8 cellular contexts compared by ENCODE assay signal in the genomic region with DNA sequence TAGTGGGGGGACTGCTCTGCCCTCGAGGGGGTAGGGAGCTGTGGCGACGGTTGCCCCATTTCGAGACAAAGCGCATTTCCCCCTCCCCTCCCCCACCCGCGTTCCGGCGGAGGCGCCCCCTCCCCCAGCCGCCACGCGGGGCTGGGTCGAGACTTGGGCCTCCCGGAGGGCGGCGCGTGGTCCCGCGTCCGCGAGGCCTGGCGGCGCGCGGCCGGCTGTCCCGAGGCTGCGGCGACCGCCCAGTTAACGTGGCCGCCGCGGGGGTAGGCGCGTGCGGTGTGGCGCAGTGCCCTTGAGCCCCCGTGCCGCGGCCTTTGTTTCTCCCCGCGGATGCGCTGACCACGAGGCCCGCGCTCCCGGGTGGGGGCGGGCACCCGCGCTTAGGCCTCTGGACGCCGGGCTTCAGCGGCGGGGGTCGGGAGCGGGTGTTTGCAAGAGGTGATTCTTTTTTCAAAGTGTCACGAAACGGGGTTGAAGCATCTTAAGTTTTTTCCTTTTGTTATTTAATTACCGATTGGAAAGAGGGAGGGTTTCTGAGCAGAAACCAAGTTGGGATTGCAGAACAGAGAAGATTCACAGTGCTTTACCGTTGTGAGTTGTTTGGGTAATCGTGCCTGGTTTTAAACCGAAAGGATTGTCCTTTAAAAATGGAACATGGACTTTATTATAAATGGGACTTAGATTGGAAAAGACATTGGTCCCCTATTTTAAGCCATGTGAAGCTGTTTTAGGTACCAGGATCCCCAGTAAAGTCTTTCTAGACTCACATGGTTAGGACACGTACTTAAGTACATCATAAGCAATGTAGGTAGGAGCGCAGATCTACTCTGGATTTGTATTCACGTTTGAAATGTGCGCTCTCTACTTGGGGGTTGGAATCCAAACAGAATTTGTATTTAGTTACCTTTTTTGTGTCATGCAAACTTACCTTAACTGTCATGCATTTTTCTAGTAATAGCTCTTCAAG. TPM values are rescaled to one million over a fixed set of nuclear protein-coding genes. Genes with fewer than 3 reads are reported as not detected.
DNase-seq lines count a peak whose midpoint lies in the region; ATAC-seq and TF ChIP-seq lines count a peak whose summit lies in the region.

No MANE protein-coding gene starts in this region.

- peaks cover 5% of the 10 kb centered on the region for H3K27me3 Mint-ChIP-seq in T-helper 2 cell treated with Interferon-gamma antibody and Interleukin-4, amounts not matched to agents 5 μg/mL and 100 μg/mL, for 36 hours (ENCODE audit: low read depth)
- H3K27me3 Mint-ChIP-seq in brain (peaks cover 21% of the 10 kb centered on the region), immature natural killer cell (ENCODE audit: low read depth in 3 of 3) (peaks cover 29 to 41% (median 40%) of the 10 kb centered on the region in 3 donors)

- H3K36me3 ChIP-seq in skeletal muscle tissue (ENCODE audit: control insufficient read depth in 3 of 3, insufficient read depth in 3 of 3, low read length in 3 of 3) = peaks cover 5 to 21% (median 14%) of the 10 kb centered on the region in 3 donors

- peaks cover 71% of the 10 kb centered on the region for H3K36me3 Mint-ChIP-seq in T-helper 2 cell treated with Interferon-gamma antibody and Interleukin-4, amounts not matched to agents 5 μg/mL and 100 μg/mL, for 36 hours (ENCODE audit: low read depth)
- H3K36me3 Mint-ChIP-seq in brain (peaks cover 69% of the 10 kb centered on the region), immature natural killer cell (peaks cover 14 to 32% (median 26%) of the 10 kb centered on the region in 3 donors)

- DNase-seq in NCI-H1417 (lab: John Stamatoyannopoulos, UW) (peak; percentile 49 to 90 (median 85)), NCI-H1417 treated with DMSO at 0.1 percent for 48 hours (lab: John Stamatoyannopoulos, UW) (no peak), immature natural killer cell (peak in 1 of 3 donors; percentile 64), NCI-H510A treated with DMSO at 0.1 percent for 48 hours (lab: John Stamatoyannopoulos, UW) (no peak)
- DNase-seq in T-helper 2 cell treated with Interferon-gamma antibody and Interleukin-4, amounts not matched to agents 5 μg/mL and 100 μg/mL, for 36 hours (ENCODE audit: low spot score) = peak; percentile 49

- H3K27ac Mint-ChIP-seq in T-helper 2 cell treated with Interferon-gamma antibody and Interleukin-4, amounts not matched to agents 5 μg/mL and 100 μg/mL, for 36 hours = peak overlapping the region; percentile 88
- peak overlapping the region; percentile 91 to 98 (median 96) for H3K27ac Mint-ChIP-seq in brain
- peak overlapping the region; percentile 85 to 100 (median 90) for H3K27ac Mint-ChIP-seq in immature natural killer cell

- TF ChIP-seq CTCF in brain (conservative IDR thresholded peaks at IDR 0.05) = no peak

- peak overlapping the region; percentile 75 to 100 (median 88) for H3K4me3 ChIP-seq in skeletal muscle tissue (ENCODE audit: low read length in 3 of 3)

- peak overlapping the region; percentile 89 to 96 (median 95) for H3K9ac ChIP-seq in skeletal muscle tissue (ENCODE audit: low read depth in 1 of 3, low read length in 3 of 3)

- no peaks in the 10 kb centered on the region for H3K9me3 ChIP-seq in skeletal muscle tissue (ENCODE audit: control insufficient read depth in 3 of 3, low read length in 3 of 3)

- peaks cover 10 to 28% (median 15%) of the 10 kb centered on the region in 3 donors for H3K4me1 ChIP-seq in skeletal muscle tissue (ENCODE audit: control insufficient read depth in 3 of 3, insufficient read depth in 3 of 3, low read length in 3 of 3)

- no peaks in the 10 kb centered on the region for H3K9me3 Mint-ChIP-seq in T-helper 2 cell treated with Interferon-gamma antibody and Interleukin-4, amounts not matched to agents 5 μg/mL and 100 μg/mL, for 36 hours
- peaks cover 0 to 14% (median 2%) of the 10 kb centered on the region in 5 experiments for H3K9me3 Mint-ChIP-seq in brain
- H3K9me3 Mint-ChIP-seq in immature natural killer cell = peaks cover 0 to 4% (median 0%) of the 10 kb centered on the region in 6 donors

- no peaks in the 10 kb centered on the region for H3K27me3 ChIP-seq in skeletal muscle tissue (ENCODE audit: control insufficient read depth in 3 of 3, insufficient read depth in 3 of 3, low read length in 3 of 3)

- H3K4me3 Mint-ChIP-seq in T-helper 2 cell treated with Interferon-gamma antibody and Interleukin-4, amounts not matched to agents 5 μg/mL and 100 μg/mL, for 36 hours = peak overlapping the region; percentile 84
- H3K4me3 Mint-ChIP-seq in brain (peak overlapping the region; percentile 94 to 97 (median 96)), immature natural killer cell (peak overlapping the region; percentile 88 to 100 (median 90))

- peak; percentile 1 for ATAC-seq in HG03521 (IDR thresholded peaks at IDR 0.05; ENCODE audit: unreplicated experiment)

- peaks cover 42% of the 10 kb centered on the region for H3K4me1 Mint-ChIP-seq in T-helper 2 cell treated with Interferon-gamma antibody and Interleukin-4, amounts not matched to agents 5 μg/mL and 100 μg/mL, for 36 hours (ENCODE audit: low read depth)
- H3K4me1 Mint-ChIP-seq in brain (peaks cover 56% of the 10 kb centered on the region), immature natural killer cell (peaks cover 61 to 74% of the 10 kb centered on the region in 2 donors)

- H3K27ac ChIP-seq in skeletal muscle tissue (ENCODE audit: low read depth, low read length) = peak overlapping the region; percentile 100

RNA-seq across cellular contexts. Expression of a gene that starts 0.8 kb away (rescaled TPM):
- polyA plus RNA-seq in brain (ENCODE audit: insufficient read depth, low read depth, low replicate concordance) (89.7 TPM), immature natural killer cell (100 to 1,000 TPM in 2 of 3 donors, 10 to 100 TPM in 1; 86.1 to 121 (median 103) TPM)
- 48.0 TPM for total RNA-seq in skeletal muscle tissue

RNA-seq across cellular contexts. Expression of a gene that starts 1.8 kb away (rescaled TPM):
- 772 TPM for polyA plus RNA-seq in brain (ENCODE audit: insufficient read depth, low read depth, low replicate concordance)
- 100 to 1,000 TPM; 442 to 823 (median 643) TPM for polyA plus RNA-seq in immature natural killer cell
- total RNA-seq in skeletal muscle tissue = 99.7 TPM

RNA-seq across cellular contexts. Expression of a gene that starts 50.3 kb away (rescaled TPM):
- polyA plus RNA-seq in brain (ENCODE audit: insufficient read depth, low read depth, low replicate concordance) (7.1 TPM), immature natural killer cell (1 to 10 TPM; 3.5 to 5.5 (median 4.5) TPM)
- under 0.01 TPM for total RNA-seq in skeletal muscle tissue

Comparison
In these comparisons a context has a peak if more than half of its experiments do, and no peak if none do; other contexts are left out.
1. DNase-seq: peak in NCI-H1417 (3 of 3) and T-helper 2 cell treated with Interferon-gamma antibody and Interleukin-4, amounts not matched to agents 5 μg/mL and 100 μg/mL, for 36 hours (single experiment); none in NCI-H1417 treated with DMSO at 0.1 percent for 48 hours (single experiment) and NCI-H510A treated with DMSO at 0.1 percent for 48 hours (single experiment).
2. Peak in every context shown above with its lines, with median percentiles within 50 percentile points of each other: H3K27ac Mint-ChIP-seq and H3K4me3 Mint-ChIP-seq.